8 cellular contexts compared by ENCODE assay signal in the genomic region with DNA sequence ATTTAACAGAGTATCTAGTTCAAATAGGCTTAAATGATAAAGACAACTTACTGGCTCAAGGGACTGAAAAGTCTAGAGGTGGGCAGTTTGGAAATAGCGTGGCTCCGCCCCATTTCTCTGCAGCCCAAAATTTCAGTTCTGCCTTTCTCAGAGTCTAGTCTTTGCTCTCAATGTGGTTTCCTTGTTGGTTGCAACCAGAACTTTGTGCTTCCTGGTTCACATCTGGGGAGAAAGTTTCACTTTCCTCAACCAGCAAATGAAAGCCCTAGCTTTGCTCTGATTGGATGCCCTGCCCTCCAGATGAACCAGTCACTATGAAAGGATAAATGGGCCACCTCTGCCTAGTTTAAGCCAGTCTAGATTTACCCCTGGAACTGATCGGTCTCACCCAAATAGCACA. TPM values are rescaled to one million over a fixed set of nuclear protein-coding genes. Genes with fewer than 3 reads are reported as not detected.
A peak's percentile ranks its signal among the peaks of the same experiment; 100 is the strongest.
DNase-seq lines count a peak whose midpoint lies in the region; ATAC-seq and TF ChIP-seq lines count a peak whose summit lies in the region.

No MANE protein-coding gene starts in this region.

- WGBS in prostate gland, result 90% methylated on average over 3 of the region's 3 CpGs

- no peak overlapping the region for H3K27ac Mint-ChIP-seq in HFFc6

- TF ChIP-seq CTCF in HFFc6 (IDR thresholded peaks at IDR 0.05) (no peak), lower lobe of right lung (IDR thresholded peaks at IDR 0.05) (no peak), prostate gland (IDR thresholded peaks at IDR 0.05) (no peak)

- no peaks in the 10 kb centered on the region for H3K36me3 Mint-ChIP-seq in HFFc6 (ENCODE audit: low read depth)

- no peaks in the 10 kb centered on the region for H3K4me1 ChIP-seq in lower lobe of right lung
- H3K4me1 ChIP-seq in HAP-1, result no peaks in the 10 kb centered on the region
- H3K4me1 ChIP-seq in prostate gland (replicated peaks), result no peaks in the 10 kb centered on the region

- peaks cover 8% of the 10 kb centered on the region for H3K27me3 Mint-ChIP-seq in HFFc6 (ENCODE audit: insufficient read depth)

- DNase-seq in HFFc6 (no peak), KG1 (lab: John Stamatoyannopoulos, UW) (peak; percentile 65), lower lobe of right lung (no peak), HAP-1 (ENCODE audit: low spot score in 2 of 2) (no peak), prostate gland (ENCODE audit: low spot score) (no peak)
- DNase-seq in activated T-cell treated with anti-CD3 and anti-CD28 coated beads, Interleukin-2, amount 50 U/mL, for 48 hours, result no peak
- DNase-seq in NK-92 treated with Interleukin-12 subunit alpha and Interleukin-12 subunit beta, amount 100 ng/mL, for 24 hours (lab: John Stamatoyannopoulos, UW), result no peak

- H3K27ac ChIP-seq in lower lobe of right lung (no peak overlapping the region), prostate gland (no peak overlapping the region)

- H3K36me3 ChIP-seq in lower lobe of right lung (no peaks in the 10 kb centered on the region), HAP-1 (replicated peaks) (peaks cover 2% of the 10 kb centered on the region), prostate gland (no peaks in the 10 kb centered on the region)

- intact Hi-C loops in lower lobe of right lung (cut with DNase I), result no loop called here
- intact Hi-C loops in prostate gland (cut with DNase I), result no loop called here

- no peaks in the 10 kb centered on the region for H3K4me1 Mint-ChIP-seq in HFFc6 (ENCODE audit: low read depth)

- no peak for TF ChIP-seq POLR2A in prostate gland (IDR thresholded peaks at IDR 0.05)

- no peaks in the 10 kb centered on the region for H3K9me3 ChIP-seq in lower lobe of right lung
- no peaks in the 10 kb centered on the region for H3K9me3 ChIP-seq in HAP-1
- H3K9me3 ChIP-seq in prostate gland, result no peaks in the 10 kb centered on the region

- in situ Hi-C loops in HAP-1 (cut with MboI; ENCODE audit: low sequenced_read_pairs), result no loop called here

- H3K4me3 ChIP-seq in lower lobe of right lung, result peak overlapping the region; percentile 21
- H3K4me3 ChIP-seq in HAP-1, result no peak overlapping the region
- no peak overlapping the region for H3K4me3 ChIP-seq in prostate gland

- peak overlapping the region; percentile 21; the same call in 1 of the 2 replicates for H3K4me3 Mint-ChIP-seq in HFFc6

- ATAC-seq in GM18861 (IDR thresholded peaks at IDR 0.05; ENCODE audit: unreplicated experiment) (peak; percentile 91), lower lobe of right lung (peak; percentile 42 to 85)

- H3K9me3 Mint-ChIP-seq in HFFc6, result no peaks in the 10 kb centered on the region

- H3K27me3 ChIP-seq in lower lobe of right lung (ENCODE audit: low read depth) (no peaks in the 10 kb centered on the region), HAP-1 (ENCODE audit: low read depth) (no peaks in the 10 kb centered on the region), prostate gland (replicated peaks; ENCODE audit: insufficient read depth) (no peaks in the 10 kb centered on the region)

RNA-seq across cellular contexts. Expression of gene SYCP2L, which starts 14.9 kb away (rescaled TPM):
- total RNA-seq in HFFc6 (2021; fragmentation: NEBNext Ultra II Directional; extraction: Animal tissue kit (Norgen Biotek cat#: 25700)), result not detected
- 1.0 TPM for total RNA-seq in lower lobe of right lung
- 1 to 10 TPM in 1 of 2 donors, under 1 TPM in 1; 0.46 to 3.7 TPM for total RNA-seq in prostate gland

RNA-seq across cellular contexts. Expression of gene GCM2, which starts 19.9 kb away (rescaled TPM):
- not detected for total RNA-seq in HFFc6 (2021; fragmentation: NEBNext Ultra II Directional; extraction: Animal tissue kit (Norgen Biotek cat#: 25700))
- total RNA-seq in lower lobe of right lung (not detected), prostate gland (not detected)
